ENCODE assay signal across 8 cellular contexts in the genomic region with DNA sequence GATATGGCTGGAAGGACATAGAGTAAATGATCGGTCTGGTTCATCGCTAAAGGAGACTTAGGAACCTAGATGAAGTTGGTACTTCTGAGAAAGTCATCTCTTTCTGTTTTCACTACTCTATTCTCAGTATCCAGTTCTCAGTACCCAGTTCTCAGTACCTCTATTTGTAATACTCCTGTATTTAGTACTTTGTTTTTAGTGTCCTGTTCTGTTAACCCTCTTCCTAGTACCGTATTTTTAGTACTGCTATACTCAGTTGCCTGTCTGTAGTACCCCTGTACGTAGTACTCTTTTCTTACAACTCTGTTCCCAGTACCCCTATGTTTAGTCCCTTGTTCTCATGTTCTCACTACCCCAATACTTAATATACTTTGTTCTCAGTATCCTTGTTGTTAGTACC. TPM values are rescaled to one million over a fixed set of nuclear protein-coding genes. Genes with fewer than 3 reads are reported as not detected.
A peak's percentile ranks its signal among the peaks of the same experiment; 100 is the strongest.
DNase-seq lines count a peak whose midpoint lies in the region; ATAC-seq and TF ChIP-seq lines count a peak whose summit lies in the region.

No MANE protein-coding gene starts in this region.

- peak overlapping the region; percentile 90 for H3K4me3 Mint-ChIP-seq in activated CD4-positive, alpha-beta T cell treated with anti-CD3 and anti-CD28 coated beads, Interleukin-2, amount 10 ng/mL, durations not matched to agents 7 days and 5 days

- H3K27me3 ChIP-seq in SJCRH30 (no peaks in the 10 kb centered on the region), testis (no peaks in the 10 kb centered on the region)

- TF ChIP-seq POLR2A in testis (IDR thresholded peaks at IDR 0.05), result no peak

- H3K4me1 Mint-ChIP-seq in activated CD4-positive, alpha-beta T cell treated with anti-CD3 and anti-CD28 coated beads, Interleukin-2, amount 10 ng/mL, durations not matched to agents 7 days and 5 days, result peaks cover 66% of the 10 kb centered on the region

- POLR2A ChIA-PET in activated CD4-positive, alpha-beta T cell treated with anti-CD3 and anti-CD28 coated beads, Interleukin-2, amount 10 ng/mL, durations not matched to agents 7 days and 5 days (lab: Charles Lee), result no interaction called here

- no peak for TF ChIP-seq CTCF in testis (IDR thresholded peaks at IDR 0.05)

- H3K36me3 ChIP-seq in SJCRH30 (no peaks in the 10 kb centered on the region), testis (ENCODE audit: low read depth, missing control alignments) (no peaks in the 10 kb centered on the region)

- H3K27me3 Mint-ChIP-seq in activated CD4-positive, alpha-beta T cell treated with anti-CD3 and anti-CD28 coated beads, Interleukin-2, amount 10 ng/mL, durations not matched to agents 7 days and 5 days, result peaks cover 3% of the 10 kb centered on the region

- 0 out of 2 replicates have a peak, but pooled peaks cover 2% of the 10 kb centered on the region for H3K4me1 ChIP-seq in SJCRH30
- H3K4me1 ChIP-seq in testis, result peaks cover 7% of the 10 kb centered on the region

- H3K27ac Mint-ChIP-seq in activated CD4-positive, alpha-beta T cell treated with anti-CD3 and anti-CD28 coated beads, Interleukin-2, amount 10 ng/mL, durations not matched to agents 7 days and 5 days, result peak overlapping the region; percentile 99

- H3K9me3 ChIP-seq in SJCRH30 (replicated peaks) (no peaks in the 10 kb centered on the region), testis (no peaks in the 10 kb centered on the region)

- intact Hi-C loops in testis (cut with DNase I; ENCODE audit: low total_unique reads), result no loop called here

- no peaks in the 10 kb centered on the region for H3K9me3 Mint-ChIP-seq in activated CD4-positive, alpha-beta T cell treated with anti-CD3 and anti-CD28 coated beads, Interleukin-2, amount 10 ng/mL, durations not matched to agents 7 days and 5 days

- 44 to 51% methylated on average over 4 of the region's 4 CpGs for WGBS in testis, 2 donors

- H3K27ac ChIP-seq in SJCRH30, result no peak overlapping the region
- no peak overlapping the region for H3K27ac ChIP-seq in testis

- H3K4me3 ChIP-seq in SJCRH30 (peak overlapping the region; percentile 65), testis (peak overlapping the region; percentile 76 to 96)

- CTCF ChIA-PET in activated CD4-positive, alpha-beta T cell treated with anti-CD3 and anti-CD28 coated beads, Interleukin-2, amount 10 ng/mL, durations not matched to agents 7 days and 5 days (lab: Charles Lee), result no interaction called here

- no peak for DNase-seq in activated CD4-positive, alpha-beta T cell treated with anti-CD3 and anti-CD28 coated beads, Interleukin-2, amount 10 ng/mL, durations not matched to agents 7 days and 5 days
- DNase-seq in activated CD4-positive, alpha-beta T cell treated with anti-CD3 and anti-CD28 coated beads for 1 hour, result no peak
- DNase-seq in SJCRH30, result no peak
- peak; percentile 7 for DNase-seq in glomerular visceral epithelial cell (ENCODE audit: extremely low spot score)
- no peak for DNase-seq in testis
- no peak for DNase-seq in GDM1 (lab: John Stamatoyannopoulos, UW)
- DNase-seq in NCI-H748 treated with DMSO at 0.1 percent for 48 hours (lab: John Stamatoyannopoulos, UW), result no peak

- peaks cover 16% of the 10 kb centered on the region for H3K36me3 Mint-ChIP-seq in activated CD4-positive, alpha-beta T cell treated with anti-CD3 and anti-CD28 coated beads, Interleukin-2, amount 10 ng/mL, durations not matched to agents 7 days and 5 days (ENCODE audit: low read depth)

- ATAC-seq in HG02884 (IDR thresholded peaks at IDR 0.05; ENCODE audit: unreplicated experiment), result peak; percentile 32

RNA-seq across cellular contexts. Expression of a gene that starts 1.2 kb away (rescaled TPM):
- 10 to 100 TPM; 13.8 to 16.7 TPM for total RNA-seq in activated CD4-positive, alpha-beta T cell treated with anti-CD3 and anti-CD28 coated beads, Interleukin-2, amount 10 ng/mL, durations not matched to agents 7 days and 5 days
- 7.3 and 8.9 TPM in 2 replicates for total RNA-seq in SJCRH30 (2014; rRNA removed; shearing (Covaris generic))
- 10 to 100 TPM in 1 of 2 donors, 1 to 10 TPM in 1; 6.6 to 11.1 TPM for total RNA-seq in testis
- 10.3 TPM for polyA plus RNA-seq in testis (ENCODE audit: insufficient read depth, low read depth, low replicate concordance)
